Comparison of ENCODE assay signal across 12 cellular contexts in genomic region chr12:6285532-6286306, GRCh38. TPM values are rescaled to one million over a fixed set of nuclear protein-coding genes. Genes with fewer than 3 reads are reported as not detected.
DNase-seq lines count a peak whose midpoint lies in the region; ATAC-seq and TF ChIP-seq lines count a peak whose summit lies in the region.
"Had no signal": no experiment of that assay in that cellular context is flagged by ENCODE, and none has a peak within 500 bp of the region (broad histone marks: within the 10 kb centered on the region; RNA-seq: fewer than 3 reads in every experiment).

No MANE protein-coding gene starts in this region.

- no peaks in the 10 kb centered on the region for H3K79me2 ChIP-seq in SK-N-SH (ENCODE audit: insufficient read depth)
- no peaks in the 10 kb centered on the region for H3K79me2 ChIP-seq in fibroblast of lung (ENCODE audit: control insufficient read depth, insufficient read depth, low read length)

- no peak for TF ChIP-seq RAD21 in SK-N-SH (IDR thresholded peaks at IDR 0.05; ENCODE audit: low read length)

- POLR2A ChIA-PET in SK-N-SH (lab: Yijun Ruan, JAX): interaction anchor here (0.8 to 1.0 kb wide), 2 partner anchors 8 to 90 kb away, joined by 4 read pairs; no protein-coding TSS in a partner anchor

- H4K20me1 ChIP-seq in SK-N-SH (ENCODE audit: insufficient read depth): no peaks in the 10 kb centered on the region
- H4K20me1 ChIP-seq in fibroblast of lung (ENCODE audit: control insufficient read depth, extremely low read depth, insufficient read depth, low read length): no peaks in the 10 kb centered on the region

- H3K9me3 ChIP-seq in SK-N-SH (no peaks in the 10 kb centered on the region), fibroblast of lung (ENCODE audit: control insufficient read depth, insufficient read depth, low read depth, low read length) (no peaks in the 10 kb centered on the region)

- H3K4me2 ChIP-seq in SK-N-SH: peak overlapping the region; percentile 31
- H3K4me2 ChIP-seq in fibroblast of lung (ENCODE audit: extremely low read depth, insufficient read depth, low read length): peak overlapping the region; percentile 63

- no peaks in the 10 kb centered on the region for H3K9me2 ChIP-seq in SK-N-SH

- DNase-seq in HCEC 1CT (peak; percentile 87), SK-N-SH (no peak), fibroblast of lung (ENCODE audit: low read depth in 2 of 2) (peak; percentile 31 to 90), osteocyte (ENCODE audit: extremely low spot score, unreplicated experiment) (no peak), OCI-M1 (lab: John Stamatoyannopoulos, UW) (no peak)

- no peak overlapping the region for H3K4me3 Mint-ChIP-seq in osteocyte (ENCODE audit: unreplicated experiment)
- no peak overlapping the region for H3K4me3 Mint-ChIP-seq in activated T-helper 17 cell treated with anti-CD3 and anti-CD28 coated beads, Interleukin-2, amount 50 U/mL, for 72 hours
- H3K4me3 Mint-ChIP-seq: IgD-negative memory B cell had no signal

- H3K9ac ChIP-seq in SK-N-SH (peak overlapping the region; percentile 55; the same call in 1 of the 2 replicates), fibroblast of lung (ENCODE audit: insufficient read depth, low read length) (no peak overlapping the region)

- no peaks in the 10 kb centered on the region for H3K27me3 Mint-ChIP-seq in osteocyte (ENCODE audit: unreplicated experiment)
- peaks cover 11% of the 10 kb centered on the region for H3K27me3 Mint-ChIP-seq in activated T-helper 17 cell treated with anti-CD3 and anti-CD28 coated beads, Interleukin-2, amount 50 U/mL, for 72 hours

- H3K27ac ChIP-seq in SK-N-SH (ENCODE audit: low read depth in 2 of 2, low read length in 1 of 2) (peak overlapping the region; percentile 39 to 87), fibroblast of lung (ENCODE audit: insufficient read depth, low read length) (peak overlapping the region; percentile 66)

- ATAC-seq in HG02571 (IDR thresholded peaks at IDR 0.05; ENCODE audit: unreplicated experiment) (no peak), GM18502 (IDR thresholded peaks at IDR 0.05; ENCODE audit: poor library complexity, unreplicated experiment) (no peak)
- no peak for ATAC-seq in activated T-helper 17 cell treated with anti-CD3 and anti-CD28 coated beads, Interleukin-2, amount 50 U/mL, for 72 hours (replicated peaks)

- peaks cover 3 to 29% of the 10 kb centered on the region in 2 experiments for H3K4me1 ChIP-seq in SK-N-SH (ENCODE audit: control insufficient read depth in 1 of 2, insufficient read depth in 2 of 2, low read depth in 1 of 2, low read length in 1 of 2)
- H3K4me1 ChIP-seq in fibroblast of lung (ENCODE audit: control insufficient read depth, extremely low read depth, insufficient read depth, low read length): peaks cover 24% of the 10 kb centered on the region

- peak overlapping the region; percentile 81 for H3K27ac Mint-ChIP-seq in osteocyte (ENCODE audit: unreplicated experiment)
- H3K27ac Mint-ChIP-seq in activated T-helper 17 cell treated with anti-CD3 and anti-CD28 coated beads, Interleukin-2, amount 50 U/mL, for 72 hours: no peak overlapping the region

- no peak for TF ChIP-seq EP300 in SK-N-SH (IDR thresholded peaks at IDR 0.05; ENCODE audit: borderline replicate concordance in 1 of 2, low read depth in 1 of 2, low read length in 1 of 2)

- CTCF ChIA-PET in SK-N-SH (lab: Yijun Ruan, JAX): interaction anchor here (0.7 to 7.0 kb wide), 33 partner anchors 9 to 296 kb away, joined by 3 to 100 read pairs (median 6); partner anchors contain the start of genes CD9 and VWF

- TF ChIP-seq CTCF in SK-N-SH (IDR thresholded peaks at IDR 0.05): no peak
- TF ChIP-seq CTCF in fibroblast of lung (conservative IDR thresholded peaks at IDR 0.05 in 1 of 2, IDR thresholded peaks at IDR 0.05 in 1 of 2; ENCODE audit: low read depth in 1 of 2, low read length in 2 of 2): no peak
- TF ChIP-seq CTCF in osteocyte (IDR thresholded peaks at IDR 0.05): no peak

- no peaks in the 10 kb centered on the region for H3K9me3 Mint-ChIP-seq in osteocyte (ENCODE audit: unreplicated experiment)
- no peaks in the 10 kb centered on the region for H3K9me3 Mint-ChIP-seq in activated T-helper 17 cell treated with anti-CD3 and anti-CD28 coated beads, Interleukin-2, amount 50 U/mL, for 72 hours
- H3K9me3 Mint-ChIP-seq: IgD-negative memory B cell had no signal

- peaks cover 23% of the 10 kb centered on the region for H3F3A ChIP-seq in SK-N-SH (replicated peaks; ENCODE audit: insufficient read depth)

- H3K27me3 ChIP-seq in SK-N-SH (ENCODE audit: insufficient read depth) (no peaks in the 10 kb centered on the region), fibroblast of lung (ENCODE audit: control insufficient read depth, insufficient read depth, low read length) (no peaks in the 10 kb centered on the region)

- peaks cover 40% of the 10 kb centered on the region for H3K4me1 Mint-ChIP-seq in osteocyte (ENCODE audit: unreplicated experiment)
- no peaks in the 10 kb centered on the region for H3K4me1 Mint-ChIP-seq in activated T-helper 17 cell treated with anti-CD3 and anti-CD28 coated beads, Interleukin-2, amount 50 U/mL, for 72 hours

- no peaks in the 10 kb centered on the region for H3K36me3 Mint-ChIP-seq in osteocyte (ENCODE audit: unreplicated experiment)
- H3K36me3 Mint-ChIP-seq in activated T-helper 17 cell treated with anti-CD3 and anti-CD28 coated beads, Interleukin-2, amount 50 U/mL, for 72 hours (ENCODE audit: low read depth): no peaks in the 10 kb centered on the region
- H3K36me3 Mint-ChIP-seq: brain, IgD-negative memory B cell had no signal

- 8% methylated on average over 1 of the region's 1 CpG for WGBS in SK-N-SH (ENCODE audit: low lambda C conversion rate)

- no peaks in the 10 kb centered on the region for H3K36me3 ChIP-seq in SK-N-SH (replicated peaks in 1 of 2; ENCODE audit: control insufficient read depth in 1 of 2, insufficient read depth in 2 of 2, low read length in 1 of 2)
- H3K36me3 ChIP-seq in fibroblast of lung (ENCODE audit: control insufficient read depth, insufficient read depth, low read length): no peaks in the 10 kb centered on the region

- H3K4me3 ChIP-seq in SK-N-SH (ENCODE audit: low read depth in 2 of 2, low read length in 1 of 2): no peak overlapping the region
- no peak overlapping the region for H3K4me3 ChIP-seq in fibroblast of lung (replicated peaks in 1 of 4; ENCODE audit: control extremely low read depth in 1 of 4, insufficient read depth in 1 of 4, low read depth in 3 of 4, low read length in 4 of 4)

- peak overlapping the region; percentile 90; the same call in 1 of the 2 replicates for H2AFZ ChIP-seq in SK-N-SH (ENCODE audit: low read depth)
- H2AFZ ChIP-seq in fibroblast of lung (ENCODE audit: low read length): no peak overlapping the region

TF ChIP-seq in SK-N-SH, 30 proteins besides CTCF, POLR2A, EP300 and RAD21 (continues in another document):
- TF ChIP-seq GABPA (IDR thresholded peaks at IDR 0.05; ENCODE audit: low read depth) (no peak), RFX5 (IDR thresholded peaks at IDR 0.05; ENCODE audit: low read length) (no peak), FOXM1 (IDR thresholded peaks at IDR 0.05; ENCODE audit: low read depth) (no peak), RXRA (IDR thresholded peaks at IDR 0.05; ENCODE audit: borderline replicate concordance, low read depth) (no peak), CHD2 (IDR thresholded peaks at IDR 0.05; ENCODE audit: low read length, partially characterized antibody) (no peak), JUND (IDR thresholded peaks at IDR 0.05) (no peak), SIN3A (IDR thresholded peaks at IDR 0.05; ENCODE audit: borderline replicate concordance, low read depth, low read length) (no peak), ELF1 (IDR thresholded peaks at IDR 0.05) (no peak), SMC3 (IDR thresholded peaks at IDR 0.05; ENCODE audit: low read depth, low read length) (no peak), EZH2phosphoT487 (IDR thresholded peaks at IDR 0.05; ENCODE audit: borderline replicate concordance, low read depth) (no peak), RCOR1 (IDR thresholded peaks at IDR 0.05; ENCODE audit: low read length) (no peak), FOXJ3 (CRISPR knock-in tag; IDR thresholded peaks at IDR 0.05) (no peak)
- TF ChIP-seq, protein P1, sequence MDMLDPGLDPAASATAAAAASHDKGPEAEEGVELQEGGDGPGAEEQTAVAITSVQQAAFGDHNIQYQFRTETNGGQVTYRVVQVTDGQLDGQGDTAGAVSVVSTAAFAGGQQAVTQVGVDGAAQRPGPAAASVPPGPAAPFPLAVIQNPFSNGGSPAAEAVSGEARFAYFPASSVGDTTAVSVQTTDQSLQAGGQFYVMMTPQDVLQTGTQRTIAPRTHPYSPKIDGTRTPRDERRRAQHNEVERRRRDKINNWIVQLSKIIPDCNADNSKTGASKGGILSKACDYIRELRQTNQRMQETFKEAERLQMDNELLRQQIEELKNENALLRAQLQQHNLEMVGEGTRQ (IDR thresholded peaks at IDR 0.05; ENCODE audit: borderline replicate concordance, low read depth, low read length): no peak
- TF ChIP-seq, protein P2, sequence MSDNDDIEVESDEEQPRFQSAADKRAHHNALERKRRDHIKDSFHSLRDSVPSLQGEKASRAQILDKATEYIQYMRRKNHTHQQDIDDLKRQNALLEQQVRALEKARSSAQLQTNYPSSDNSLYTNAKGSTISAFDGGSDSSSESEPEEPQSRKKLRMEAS (IDR thresholded peaks at IDR 0.05; ENCODE audit: low read depth): no peak

RNA-seq across cellular contexts. Expression of gene PLEKHG6, which starts 24.8 kb away (rescaled TPM):
- 0.15 and 0.20 TPM in 2 replicates for polyA plus RNA-seq in SK-N-SH (2012; rRNA removed)
- polyA plus RNA-seq in SK-N-SH (2012; cell fraction: cytosol; rRNA removed): 0.10 and 0.13 TPM in 2 replicates
- 0.27 and 0.68 TPM in 2 replicates for polyA plus RNA-seq in SK-N-SH (2012; cell fraction: nucleus; rRNA removed)
- total RNA-seq in fibroblast of lung: under 0.01 and 0.50 TPM in 2 replicates
- 0.07 and 0.26 TPM in 2 replicates for polyA plus RNA-seq in fibroblast of lung
- 0.16 and 1.1 TPM in 2 replicates for polyA plus RNA-seq in fibroblast of lung (2012)
- polyA minus RNA-seq in fibroblast of lung (ENCODE audit: low replicate concordance): 3.8 TPM in 1 of 2 replicates, not detected in the other
- 0.21 and 0.55 TPM in 2 replicates for total RNA-seq in osteocyte
- total RNA-seq in activated T-helper 17 cell treated with anti-CD3 and anti-CD28 coated beads, Interleukin-2, amount 50 U/mL, for 72 hours: not detected
- total RNA-seq: dermis microvascular lymphatic vessel endothelial cell, OCI-LY7 had no signal
- polyA plus RNA-seq: IgD-negative memory B cell had no signal

RNA-seq across cellular contexts. Expression of gene TNFRSF1A, which starts 56.2 kb away (rescaled TPM):
- polyA plus RNA-seq in SK-N-SH (2012; rRNA removed) (68.3 and 92.9 TPM in 2 replicates), fibroblast of lung (182 and 257 TPM in 2 replicates)
- polyA plus RNA-seq in SK-N-SH (2012; cell fraction: cytosol; rRNA removed): 86.7 and 93.2 TPM in 2 replicates
- 72.6 and 75.2 TPM in 2 replicates for polyA plus RNA-seq in SK-N-SH (2012; cell fraction: nucleus; rRNA removed)
- total RNA-seq in fibroblast of lung (141 and 157 TPM in 2 replicates), osteocyte (170 and 188 TPM in 2 replicates)
- 146 and 182 TPM in 2 replicates for polyA plus RNA-seq in fibroblast of lung (2012)
- 357 and 498 TPM in 2 replicates for polyA minus RNA-seq in fibroblast of lung (ENCODE audit: low replicate concordance)
- 10 to 100 TPM; 42.1 to 74.1 TPM for total RNA-seq in activated T-helper 17 cell treated with anti-CD3 and anti-CD28 coated beads, Interleukin-2, amount 50 U/mL, for 72 hours

Comparison
In these comparisons a context has a peak if more than half of its experiments do, and no peak if none do; other contexts are left out.
1. DNase-seq: peak in HCEC 1CT (single experiment) and fibroblast of lung (2 of 2); none in SK-N-SH (single experiment), osteocyte (single experiment) and OCI-M1 (single experiment).